In genomic region chr14:23327947-23328744, GRCh38 we compare ENCODE assay signal across 7 cellular contexts. TPM values are rescaled to one million over a fixed set of nuclear protein-coding genes. Genes with fewer than 3 reads are reported as not detected.
DNase-seq lines count a peak whose midpoint lies in the region; ATAC-seq and TF ChIP-seq lines count a peak whose summit lies in the region.

No MANE protein-coding gene starts in this region.

- peak overlapping the region in 1 of 12 donors; percentile 24 for H3K27ac ChIP-seq in heart left ventricle

- ATAC-seq in heart left ventricle (peak in 3 of 4 donors; percentile 50 to 65 (median 61)), HG03354 (IDR thresholded peaks at IDR 0.05; ENCODE audit: poor library complexity, severe bottlenecking, unreplicated experiment) (no peak)

- intact Hi-C loops in heart left ventricle (cut with DNase I): loop anchor here (1.0 to 10.0 kb wide), 16 partner anchors 34 to 237 kb away; partner anchors contain the start of genes AP1G2 (in 5 of the 10), CMTM5 (in 3 of the 10), NGDN (in 2 of the 10) and THTPA (in 1 of the 10)

- TF ChIP-seq CTCF in GM12875 (IDR thresholded peaks at IDR 0.05; ENCODE audit: borderline replicate concordance, insufficient read depth, low read depth, low read length) (peak; percentile 73), heart left ventricle (IDR thresholded peaks at IDR 0.05) (peak; percentile 79 to 95 (median 88))

- no peaks in the 10 kb centered on the region for H3K27me3 ChIP-seq in heart left ventricle

- peaks cover 0 to 32% (median 27%) of the 10 kb centered on the region in 9 donors for H3K36me3 ChIP-seq in heart left ventricle

- peaks cover 0 to 11% (median 3%) of the 10 kb centered on the region in 12 donors for H3K4me1 ChIP-seq in heart left ventricle

- H3K4me3 ChIP-seq in GM12875 (ENCODE audit: low read depth, low read length) (no peak overlapping the region), heart left ventricle (no peak overlapping the region)

- no peak for TF ChIP-seq POLR2A in heart left ventricle (IDR thresholded peaks at IDR 0.05)

- DNase-seq in NAMALWA (ENCODE audit: low spot score) (peak; percentile 84), SKM-1 (lab: John Stamatoyannopoulos, UW; ENCODE audit: unreplicated experiment) (peak; percentile 12), heart left ventricle (peak in 4 of 5 donors; percentile 48 to 57 (median 56)), renal cortical epithelial cell (ENCODE audit: low read depth) (peak; percentile 79)
- peak; percentile 45 for DNase-seq in activated naive CD8-positive, alpha-beta T cell treated with anti-CD3 and anti-CD28 coated beads, Interleukin-2, amount 50 U/mL, for 16 hours (ENCODE audit: low read depth, low spot score)

- H3K9me3 ChIP-seq in heart left ventricle: no peaks in the 10 kb centered on the region

- WGBS in heart left ventricle, 4 donors: 40 to 47% (median 42%) methylated on average over 4 of the region's 4 CpGs

RNA-seq across cellular contexts. Expression of gene PABPN1, which starts 6.9 kb away (rescaled TPM):
- 10 to 100 TPM; 23.7 to 85.1 (median 62.5) TPM for total RNA-seq in heart left ventricle
- 100 to 1,000 TPM in 1 of 2 donors, 10 to 100 TPM in 1; 48.6 to 102 TPM for polyA plus RNA-seq in heart left ventricle
- 60.8 and 80.0 TPM in 2 replicates for total RNA-seq in renal cortical epithelial cell

RNA-seq across cellular contexts. Expression of gene BCL2L2, which starts 21.5 kb away (rescaled TPM):
- total RNA-seq in heart left ventricle (10 to 100 TPM; 30.0 to 40.3 (median 36.7) TPM), renal cortical epithelial cell (10.2 and 14.7 TPM in 2 replicates)
- 10 to 100 TPM; 16.6 to 52.9 TPM for polyA plus RNA-seq in heart left ventricle

RNA-seq across cellular contexts. Expression of gene SLC22A17, which starts 24.5 kb away (rescaled TPM):
- total RNA-seq in heart left ventricle (10 to 100 TPM in 4 of 9 donors, 1 to 10 TPM in 5; 8.5 to 14.9 (median 9.9) TPM), renal cortical epithelial cell (1.2 and 33.0 TPM in 2 replicates)
- 1 to 10 TPM; 7.2 to 9.7 TPM for polyA plus RNA-seq in heart left ventricle

RNA-seq across cellular contexts. Expression of gene PPP1R3E, which starts 25.5 kb away (rescaled TPM):
- 10 to 100 TPM in 2 of 9 donors, 1 to 10 TPM in 7; 2.9 to 11.4 (median 5.6) TPM for total RNA-seq in heart left ventricle
- polyA plus RNA-seq in heart left ventricle: 10 to 100 TPM in 1 of 2 donors, 1 to 10 TPM in 1; 2.1 to 10.1 TPM
- 1.9 TPM in 2 replicates for total RNA-seq in renal cortical epithelial cell

RNA-seq across cellular contexts. Expression of gene EFS, which starts 36.8 kb away (rescaled TPM):
- total RNA-seq in heart left ventricle: 1 to 10 TPM; 1.4 to 5.0 (median 2.3) TPM
- 1 to 10 TPM; 2.2 to 2.4 TPM for polyA plus RNA-seq in heart left ventricle
- total RNA-seq in renal cortical epithelial cell: 0.17 and 0.50 TPM in 2 replicates

Comparison
In these comparisons a context has a peak if more than half of its experiments do, and no peak if none do; other contexts are left out.
1. DNase-seq: peak in every context shown above with its lines; median percentile 84 in NAMALWA; 79 in renal cortical epithelial cell; 56 in heart left ventricle; 45 in activated naive CD8-positive, alpha-beta T cell treated with anti-CD3 and anti-CD28 coated beads, Interleukin-2, amount 50 U/mL, for 16 hours; 12 in SKM-1.